ENCODE assay signal across 1 cellular context in the genomic region with DNA sequence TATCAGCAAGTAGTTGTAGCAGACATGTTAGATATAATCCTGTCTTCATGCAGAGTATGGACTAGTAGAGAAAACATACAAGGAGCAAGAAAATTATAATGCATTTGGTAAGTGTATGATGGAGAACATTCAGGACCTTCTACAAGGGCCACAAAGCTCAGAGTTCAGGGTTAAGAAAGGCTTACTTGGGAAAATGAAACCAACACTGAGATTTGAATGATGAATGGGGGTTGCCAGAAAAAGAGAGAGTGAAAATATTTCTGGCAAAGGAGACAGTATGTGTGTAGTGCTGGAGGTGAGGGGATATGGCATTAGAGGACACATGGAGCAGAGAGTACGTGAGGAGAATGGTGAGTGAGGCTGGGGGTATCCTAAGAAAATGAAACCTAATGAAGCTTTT.
TF ChIP-seq lines count a peak whose summit lies in the region.

No MANE protein-coding gene starts in this region.

TF ChIP-seq in GM23338, 12 proteins besides CTCF, POLR2A, EP300 and RAD21 (continued from another document):
- TF ChIP-seq, protein P1, sequence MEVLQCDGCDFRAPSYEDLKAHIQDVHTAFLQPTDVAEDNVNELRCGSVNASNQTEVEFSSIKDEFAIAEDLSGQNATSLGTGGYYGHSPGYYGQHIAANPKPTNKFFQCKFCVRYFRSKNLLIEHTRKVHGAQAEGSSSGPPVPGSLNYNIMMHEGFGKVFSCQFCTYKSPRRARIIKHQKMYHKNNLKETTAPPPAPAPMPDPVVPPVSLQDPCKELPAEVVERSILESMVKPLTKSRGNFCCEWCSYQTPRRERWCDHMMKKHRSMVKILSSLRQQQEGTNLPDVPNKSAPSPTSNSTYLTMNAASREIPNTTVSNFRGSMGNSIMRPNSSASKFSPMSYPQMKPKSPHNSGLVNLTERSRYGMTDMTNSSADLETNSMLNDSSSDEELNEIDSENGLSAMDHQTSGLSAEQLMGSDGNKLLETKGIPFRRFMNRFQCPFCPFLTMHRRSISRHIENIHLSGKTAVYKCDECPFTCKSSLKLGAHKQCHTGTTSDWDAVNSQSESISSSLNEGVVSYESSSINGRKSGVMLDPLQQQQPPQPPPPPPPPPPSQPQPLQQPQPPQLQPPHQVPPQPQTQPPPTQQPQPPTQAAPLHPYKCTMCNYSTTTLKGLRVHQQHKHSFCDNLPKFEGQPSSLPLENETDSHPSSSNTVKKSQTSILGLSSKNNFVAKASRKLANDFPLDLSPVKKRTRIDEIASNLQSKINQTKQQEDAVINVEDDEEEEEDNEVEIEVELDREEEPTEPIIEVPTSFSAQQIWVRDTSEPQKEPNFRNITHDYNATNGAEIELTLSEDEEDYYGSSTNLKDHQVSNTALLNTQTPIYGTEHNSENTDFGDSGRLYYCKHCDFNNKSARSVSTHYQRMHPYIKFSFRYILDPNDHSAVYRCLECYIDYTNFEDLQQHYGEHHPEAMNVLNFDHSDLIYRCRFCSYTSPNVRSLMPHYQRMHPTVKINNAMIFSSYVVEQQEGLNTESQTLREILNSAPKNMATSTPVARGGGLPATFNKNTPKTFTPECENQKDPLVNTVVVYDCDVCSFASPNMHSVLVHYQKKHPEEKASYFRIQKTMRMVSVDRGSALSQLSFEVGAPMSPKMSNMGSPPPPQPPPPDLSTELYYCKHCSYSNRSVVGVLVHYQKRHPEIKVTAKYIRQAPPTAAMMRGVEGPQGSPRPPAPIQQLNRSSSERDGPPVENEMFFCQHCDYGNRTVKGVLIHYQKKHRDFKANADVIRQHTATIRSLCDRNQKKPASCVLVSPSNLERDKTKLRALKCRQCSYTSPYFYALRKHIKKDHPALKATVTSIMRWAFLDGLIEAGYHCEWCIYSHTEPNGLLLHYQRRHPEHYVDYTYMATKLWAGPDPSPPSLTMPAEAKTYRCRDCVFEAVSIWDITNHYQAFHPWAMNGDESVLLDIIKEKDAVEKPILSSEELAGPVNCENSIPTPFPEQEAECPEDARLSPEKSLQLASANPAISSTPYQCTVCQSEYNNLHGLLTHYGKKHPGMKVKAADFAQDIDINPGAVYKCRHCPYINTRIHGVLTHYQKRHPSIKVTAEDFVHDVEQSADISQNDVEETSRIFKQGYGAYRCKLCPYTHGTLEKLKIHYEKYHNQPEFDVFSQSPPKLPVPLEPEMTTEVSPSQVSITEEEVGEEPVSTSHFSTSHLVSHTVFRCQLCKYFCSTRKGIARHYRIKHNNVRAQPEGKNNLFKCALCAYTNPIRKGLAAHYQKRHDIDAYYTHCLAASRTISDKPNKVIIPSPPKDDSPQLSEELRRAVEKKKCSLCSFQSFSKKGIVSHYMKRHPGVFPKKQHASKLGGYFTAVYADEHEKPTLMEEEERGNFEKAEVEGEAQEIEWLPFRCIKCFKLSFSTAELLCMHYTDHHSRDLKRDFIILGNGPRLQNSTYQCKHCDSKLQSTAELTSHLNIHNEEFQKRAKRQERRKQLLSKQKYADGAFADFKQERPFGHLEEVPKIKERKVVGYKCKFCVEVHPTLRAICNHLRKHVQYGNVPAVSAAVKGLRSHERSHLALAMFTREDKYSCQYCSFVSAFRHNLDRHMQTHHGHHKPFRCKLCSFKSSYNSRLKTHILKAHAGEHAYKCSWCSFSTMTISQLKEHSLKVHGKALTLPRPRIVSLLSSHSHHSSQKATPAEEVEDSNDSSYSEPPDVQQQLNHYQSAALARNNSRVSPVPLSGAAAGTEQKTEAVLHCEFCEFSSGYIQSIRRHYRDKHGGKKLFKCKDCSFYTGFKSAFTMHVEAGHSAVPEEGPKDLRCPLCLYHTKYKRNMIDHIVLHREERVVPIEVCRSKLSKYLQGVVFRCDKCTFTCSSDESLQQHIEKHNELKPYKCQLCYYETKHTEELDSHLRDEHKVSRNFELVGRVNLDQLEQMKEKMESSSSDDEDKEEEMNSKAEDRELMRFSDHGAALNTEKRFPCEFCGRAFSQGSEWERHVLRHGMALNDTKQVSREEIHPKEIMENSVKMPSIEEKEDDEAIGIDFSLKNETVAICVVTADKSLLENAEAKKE (CRISPR knock-in tag; IDR thresholded peaks at IDR 0.05), result no peak
- TF ChIP-seq POLR2AphosphoS5 (IDR thresholded peaks at IDR 0.05; ENCODE audit: low read depth), result no peak
- no peak for TF ChIP-seq ZNF114 (CRISPR knock-in tag; IDR thresholded peaks at IDR 0.05)
- TF ChIP-seq EZH2 (IDR thresholded peaks at IDR 0.05; ENCODE audit: low read depth, unreplicated experiment), result no peak
- TF ChIP-seq JUNB (IDR thresholded peaks at IDR 0.05; ENCODE audit: unreplicated experiment), result no peak
- TF ChIP-seq NANOG (IDR thresholded peaks at IDR 0.05; ENCODE audit: borderline replicate concordance), result no peak
- no peak for TF ChIP-seq EZH2phosphoT487 (IDR thresholded peaks at IDR 0.05; ENCODE audit: unreplicated experiment)
